12 cellular contexts compared by ENCODE assay signal in the genomic region with DNA sequence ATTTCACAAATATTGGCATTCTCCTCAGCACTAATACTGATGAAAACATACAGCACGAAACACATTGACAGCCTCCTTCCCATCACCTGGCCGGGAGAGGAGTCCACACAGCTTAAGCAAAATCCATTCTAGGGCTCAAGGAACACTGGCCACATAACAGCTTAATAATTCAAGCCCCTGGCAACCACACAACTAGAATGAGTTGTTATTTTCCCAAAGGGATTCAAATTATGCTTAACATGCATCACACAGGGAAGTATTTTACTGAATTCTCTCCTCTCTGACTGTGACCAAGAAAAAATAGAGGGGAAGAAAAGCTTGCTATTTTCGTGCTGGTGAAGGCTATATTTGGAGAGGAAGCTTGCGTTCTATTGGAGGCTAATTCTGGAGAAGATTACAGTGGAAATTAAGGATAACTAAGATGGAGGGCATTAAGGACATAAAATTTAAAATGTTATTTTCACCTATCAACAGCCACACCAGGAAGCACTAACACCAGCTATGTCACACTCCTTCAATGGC.
"Had no signal": no experiment of that assay in that cellular context is flagged by ENCODE, and none has a peak within 500 bp of the region (broad histone marks: within the 10 kb centered on the region; RNA-seq: fewer than 3 reads in every experiment).

No MANE protein-coding gene starts in this region.

- H3K27me3 ChIP-seq: thyroid gland had no signal

- H3K4me3 ChIP-seq: coronary artery, thyroid gland had no signal

- DNase-seq: activated CD4-positive, alpha-beta T cell treated with anti-CD3 and anti-CD28 coated beads, Interleukin-2, amount 50 U/mL, for 4 hours; activated CD4-positive, CD25-positive, alpha-beta regulatory T cell treated with anti-CD3 and anti-CD28 coated beads, Interleukin-2, amount 50 U/mL, for 72 hours; activated CD8-positive, alpha-beta memory T cell treated with anti-CD3 and anti-CD28 coated beads, Interleukin-2, amount 10 ng/mL, durations not matched to agents 7 days and 5 days; activated gamma-delta T cell; activated T-cell treated with anti-CD3 and anti-CD28 coated beads, Interleukin-2, amount 50 U/mL, for 4 hours; effector CD8-positive, alpha-beta T cell; mammary epithelial cell; stimulated activated CD4-positive, alpha-beta T cell treated with anti-CD3 and anti-CD28 coated beads, Interleukin-4, amount 100 ng/mL, for 1 hour; stimulated activated naive CD8-positive, alpha-beta T cell treated with anti-CD3 and anti-CD28 coated beads, Interleukin-15, amount 100 ng/mL, for 72 hours; thyroid gland had no signal

- H3K27ac ChIP-seq: thyroid gland had no signal

- H3K36me3 ChIP-seq: thyroid gland had no signal

- H3K4me1 ChIP-seq: thyroid gland had no signal

- ATAC-seq: activated CD8-positive, alpha-beta memory T cell treated with anti-CD3 and anti-CD28 coated beads, Interleukin-2, amount 10 ng/mL, durations not matched to agents 7 days and 5 days; activated T-cell treated with anti-CD3 and anti-CD28 coated beads, Interleukin-2, amount 50 U/mL, for 4 hours; stimulated activated naive CD8-positive, alpha-beta T cell treated with anti-CD3 and anti-CD28 coated beads, Interleukin-15, amount 100 ng/mL, for 72 hours had no signal

- FAIRE-seq: urothelium cell line had no signal

- H3K9me3 ChIP-seq: thyroid gland had no signal
